ENCODE assay signal across 22 cellular contexts in genomic region chr2:196287541-196287940, GRCh38.
DNase-seq lines count a peak whose midpoint lies in the region; ATAC-seq lines count a peak whose summit lies in the region.
"Had no signal": no experiment of that assay in that cellular context is flagged by ENCODE, and none has a peak within 500 bp of the region (broad histone marks: within the 10 kb centered on the region; RNA-seq: fewer than 3 reads in every experiment).

No MANE protein-coding gene starts in this region.

- H3K27me3 Mint-ChIP-seq in activated CD4-positive, alpha-beta memory T cell treated with anti-CD3 and anti-CD28 coated beads for 36 hours: no peaks in the 10 kb centered on the region
- H3K27me3 Mint-ChIP-seq in activated CD4-positive, alpha-beta memory T cell treated with anti-CD3 and anti-CD28 coated beads, Interleukin-2, amount 10 ng/mL, durations not matched to agents 7 days and 5 days: no peaks in the 10 kb centered on the region
- H3K27me3 Mint-ChIP-seq in stimulated activated naive CD8-positive, alpha-beta T cell treated with anti-CD3 and anti-CD28 coated beads, Interleukin-15, Interleukin-2, amounts not matched to agents 100 ng/mL and 50 ng/mL, for 24 hours: no peaks in the 10 kb centered on the region
- H3K27me3 Mint-ChIP-seq in activated naive CD8-positive, alpha-beta T cell treated with anti-CD3 and anti-CD28 coated beads for 36 hours: no peaks in the 10 kb centered on the region
- H3K27me3 Mint-ChIP-seq in CD8-positive, alpha-beta memory T cell: peaks cover 0 to 2% of the 10 kb centered on the region in 2 donors

- no peak for DNase-seq in activated CD4-positive, alpha-beta memory T cell treated with anti-CD3 and anti-CD28 coated beads for 36 hours
- no peak for DNase-seq in activated CD4-positive, alpha-beta memory T cell treated with anti-CD3 and anti-CD28 coated beads, Interleukin-2, amount 10 ng/mL, durations not matched to agents 7 days and 5 days
- DNase-seq in stimulated activated naive CD8-positive, alpha-beta T cell treated with anti-CD3 and anti-CD28 coated beads, Interleukin-15, Interleukin-2, amounts not matched to agents 100 U/mL and 50 U/mL, for 24 hours: no peak
- DNase-seq in activated naive CD8-positive, alpha-beta T cell treated with anti-CD3 and anti-CD28 coated beads for 36 hours: no peak
- no peak for DNase-seq in CD8-positive, alpha-beta memory T cell
- DNase-seq in NCI-H1092 (lab: John Stamatoyannopoulos, UW): no peak
- DNase-seq: 8988T, AML-193, COR-L47, DMS79, GOT3, HCEC 1CT, KG1, NCI-H1694 treated with DMSO at 0.1 percent for 48 hours, NCI-H2081 treated with DMSO at 0.1 percent for 48 hours, NCI-H2171 treated with DMSO at 0.1 percent for 48 hours, NCI-H524 treated with DMSO at 0.1 percent for 48 hours, NCI-H82, Peyer's patch had no signal

- H3K27me3 ChIP-seq in CD8-positive, alpha-beta memory T cell (ENCODE audit: insufficient read depth, low read length, poor library complexity, severe bottlenecking): no peaks in the 10 kb centered on the region
- H3K27me3 ChIP-seq: Peyer's patch had no signal

- intact Hi-C loops in activated CD4-positive, alpha-beta memory T cell treated with anti-CD3 and anti-CD28 coated beads for 36 hours (cut with micrococcal nuclease): loop anchor here (1.0 kb wide), 1 partner anchor 45 kb away; no protein-coding TSS in a partner anchor

- no peak for ATAC-seq in stimulated activated naive CD8-positive, alpha-beta T cell treated with anti-CD3 and anti-CD28 coated beads, Interleukin-15, Interleukin-2, amounts not matched to agents 100 U/mL and 50 U/mL, for 24 hours
- ATAC-seq in GM21447 (IDR thresholded peaks at IDR 0.05; ENCODE audit: unreplicated experiment): no peak

- no peaks in the 10 kb centered on the region for H3K9me3 ChIP-seq in CD8-positive, alpha-beta memory T cell (ENCODE audit: low read length)
- H3K9me3 ChIP-seq: Peyer's patch had no signal

- peaks cover 77% of the 10 kb centered on the region for H3K4me1 Mint-ChIP-seq in activated CD4-positive, alpha-beta memory T cell treated with anti-CD3 and anti-CD28 coated beads for 36 hours (ENCODE audit: low read depth)
- H3K4me1 Mint-ChIP-seq in activated CD4-positive, alpha-beta memory T cell treated with anti-CD3 and anti-CD28 coated beads, Interleukin-2, amount 10 ng/mL, durations not matched to agents 7 days and 5 days: peaks cover 67% of the 10 kb centered on the region
- H3K4me1 Mint-ChIP-seq in stimulated activated naive CD8-positive, alpha-beta T cell treated with anti-CD3 and anti-CD28 coated beads, Interleukin-15, Interleukin-2, amounts not matched to agents 100 ng/mL and 50 ng/mL, for 24 hours (ENCODE audit: low read depth): peaks cover 71% of the 10 kb centered on the region
- H3K4me1 Mint-ChIP-seq in activated naive CD8-positive, alpha-beta T cell treated with anti-CD3 and anti-CD28 coated beads for 36 hours: peaks cover 50% of the 10 kb centered on the region
- H3K4me1 Mint-ChIP-seq in CD8-positive, alpha-beta memory T cell: peaks cover 31 to 81% (median 38%) of the 10 kb centered on the region in 3 donors

- H3K4me3 ChIP-seq in CD8-positive, alpha-beta memory T cell (ENCODE audit: low read length): no peak overlapping the region
- H3K4me3 ChIP-seq: Peyer's patch had no signal

- no peaks in the 10 kb centered on the region for H3K9me3 Mint-ChIP-seq in activated CD4-positive, alpha-beta memory T cell treated with anti-CD3 and anti-CD28 coated beads for 36 hours
- no peaks in the 10 kb centered on the region for H3K9me3 Mint-ChIP-seq in activated CD4-positive, alpha-beta memory T cell treated with anti-CD3 and anti-CD28 coated beads, Interleukin-2, amount 10 ng/mL, durations not matched to agents 7 days and 5 days
- peaks cover 2% of the 10 kb centered on the region for H3K9me3 Mint-ChIP-seq in stimulated activated naive CD8-positive, alpha-beta T cell treated with anti-CD3 and anti-CD28 coated beads, Interleukin-15, Interleukin-2, amounts not matched to agents 100 ng/mL and 50 ng/mL, for 24 hours
- H3K9me3 Mint-ChIP-seq in activated naive CD8-positive, alpha-beta T cell treated with anti-CD3 and anti-CD28 coated beads for 36 hours: peaks cover 7% of the 10 kb centered on the region
- H3K9me3 Mint-ChIP-seq in CD8-positive, alpha-beta memory T cell: no peaks in the 10 kb centered on the region
- H3K9me3 Mint-ChIP-seq: CD14-positive monocyte had no signal

- no peaks in the 10 kb centered on the region for H3K36me3 ChIP-seq in CD8-positive, alpha-beta memory T cell (ENCODE audit: insufficient read depth, low read length)
- H3K36me3 ChIP-seq: Peyer's patch had no signal

- no peak overlapping the region for H3K27ac ChIP-seq in CD8-positive, alpha-beta memory T cell (ENCODE audit: low read depth, low read length)
- H3K27ac ChIP-seq: Peyer's patch had no signal

- POLR2A ChIA-PET in activated CD4-positive, alpha-beta memory T cell treated with anti-CD3 and anti-CD28 coated beads for 36 hours (lab: Charles Lee): no interaction called here
- POLR2A ChIA-PET in activated CD4-positive, alpha-beta memory T cell treated with anti-CD3 and anti-CD28 coated beads, Interleukin-2, amount 10 ng/mL, durations not matched to agents 7 days and 5 days (lab: Charles Lee): no interaction called here
- POLR2A ChIA-PET in CD8-positive, alpha-beta memory T cell (lab: Charles Lee): no interaction called here

- peak overlapping the region; percentile 7 for H3K27ac Mint-ChIP-seq in activated CD4-positive, alpha-beta memory T cell treated with anti-CD3 and anti-CD28 coated beads for 36 hours
- H3K27ac Mint-ChIP-seq in activated CD4-positive, alpha-beta memory T cell treated with anti-CD3 and anti-CD28 coated beads, Interleukin-2, amount 10 ng/mL, durations not matched to agents 7 days and 5 days: no peak overlapping the region
- peak overlapping the region; percentile 1 for H3K27ac Mint-ChIP-seq in stimulated activated naive CD8-positive, alpha-beta T cell treated with anti-CD3 and anti-CD28 coated beads, Interleukin-15, Interleukin-2, amounts not matched to agents 100 ng/mL and 50 ng/mL, for 24 hours
- peak overlapping the region; percentile 47 for H3K27ac Mint-ChIP-seq in activated naive CD8-positive, alpha-beta T cell treated with anti-CD3 and anti-CD28 coated beads for 36 hours
- H3K27ac Mint-ChIP-seq in CD8-positive, alpha-beta memory T cell: peak overlapping the region in 2 of 8 donors; percentile 29 to 80
- H3K27ac Mint-ChIP-seq: CD14-positive monocyte had no signal

- H3K4me1 ChIP-seq in CD8-positive, alpha-beta memory T cell (ENCODE audit: insufficient read depth, low read length): peaks cover 28% of the 10 kb centered on the region

- H3K36me3 Mint-ChIP-seq in activated CD4-positive, alpha-beta memory T cell treated with anti-CD3 and anti-CD28 coated beads for 36 hours: peaks cover 3% of the 10 kb centered on the region
- peaks cover 3% of the 10 kb centered on the region for H3K36me3 Mint-ChIP-seq in activated CD4-positive, alpha-beta memory T cell treated with anti-CD3 and anti-CD28 coated beads, Interleukin-2, amount 10 ng/mL, durations not matched to agents 7 days and 5 days (ENCODE audit: low read depth)
- no peaks in the 10 kb centered on the region for H3K36me3 Mint-ChIP-seq in stimulated activated naive CD8-positive, alpha-beta T cell treated with anti-CD3 and anti-CD28 coated beads, Interleukin-15, Interleukin-2, amounts not matched to agents 100 ng/mL and 50 ng/mL, for 24 hours (ENCODE audit: low read depth)
- peaks cover 7% of the 10 kb centered on the region for H3K36me3 Mint-ChIP-seq in activated naive CD8-positive, alpha-beta T cell treated with anti-CD3 and anti-CD28 coated beads for 36 hours
- H3K36me3 Mint-ChIP-seq in CD8-positive, alpha-beta memory T cell: no peaks in the 10 kb centered on the region
- H3K36me3 Mint-ChIP-seq: CD14-positive monocyte had no signal

- CTCF ChIA-PET in activated CD4-positive, alpha-beta memory T cell treated with anti-CD3 and anti-CD28 coated beads for 36 hours (lab: Charles Lee): interaction anchor here (3.6 kb wide), 1 partner anchor 11 kb away, joined by 14 read pairs; no protein-coding TSS in a partner anchor
- CTCF ChIA-PET in activated CD4-positive, alpha-beta memory T cell treated with anti-CD3 and anti-CD28 coated beads, Interleukin-2, amount 10 ng/mL, durations not matched to agents 7 days and 5 days (lab: Charles Lee): no interaction called here
- CTCF ChIA-PET in CD8-positive, alpha-beta memory T cell (lab: Charles Lee): no interaction called here

- H3K4me3 Mint-ChIP-seq in activated CD4-positive, alpha-beta memory T cell treated with anti-CD3 and anti-CD28 coated beads for 36 hours: no peak overlapping the region
- H3K4me3 Mint-ChIP-seq in activated CD4-positive, alpha-beta memory T cell treated with anti-CD3 and anti-CD28 coated beads, Interleukin-2, amount 10 ng/mL, durations not matched to agents 7 days and 5 days: no peak overlapping the region
- no peak overlapping the region for H3K4me3 Mint-ChIP-seq in stimulated activated naive CD8-positive, alpha-beta T cell treated with anti-CD3 and anti-CD28 coated beads, Interleukin-15, Interleukin-2, amounts not matched to agents 100 ng/mL and 50 ng/mL, for 24 hours
- no peak overlapping the region for H3K4me3 Mint-ChIP-seq in activated naive CD8-positive, alpha-beta T cell treated with anti-CD3 and anti-CD28 coated beads for 36 hours
- H3K4me3 Mint-ChIP-seq in CD8-positive, alpha-beta memory T cell: peak overlapping the region in 1 of 7 donors; percentile 23
- H3K4me3 Mint-ChIP-seq: CD14-positive monocyte had no signal
